In the genomic region with DNA sequence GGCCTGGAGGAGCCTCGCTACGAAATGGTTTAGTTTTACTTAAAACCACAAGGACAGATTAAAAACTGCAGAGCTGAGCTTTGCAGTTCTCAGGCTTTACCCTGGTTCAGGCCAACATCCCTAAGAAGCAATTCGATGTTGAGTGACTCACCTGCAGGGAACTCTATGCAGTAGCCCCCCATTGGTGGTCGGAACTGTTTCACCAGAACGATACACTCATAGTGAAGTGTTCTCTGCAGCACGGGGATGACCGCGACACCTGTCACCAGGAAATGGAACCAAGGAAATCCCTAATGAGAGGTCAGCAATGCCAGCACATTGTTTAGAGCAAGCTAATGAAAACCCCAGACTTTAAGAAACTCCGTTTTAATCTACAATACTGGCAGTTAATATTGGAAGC, we compare ENCODE assay signal across 1 cellular context.
TF ChIP-seq lines count a peak whose summit lies in the region.

No MANE protein-coding gene starts in this region.

TF ChIP-seq in SK-N-SH treated with all-trans-retinoic acid at 6 μM for 48 hours, 23 proteins besides CTCF, POLR2A, EP300 and RAD21 (continued from another document):
- TF ChIP-seq, protein P1, sequence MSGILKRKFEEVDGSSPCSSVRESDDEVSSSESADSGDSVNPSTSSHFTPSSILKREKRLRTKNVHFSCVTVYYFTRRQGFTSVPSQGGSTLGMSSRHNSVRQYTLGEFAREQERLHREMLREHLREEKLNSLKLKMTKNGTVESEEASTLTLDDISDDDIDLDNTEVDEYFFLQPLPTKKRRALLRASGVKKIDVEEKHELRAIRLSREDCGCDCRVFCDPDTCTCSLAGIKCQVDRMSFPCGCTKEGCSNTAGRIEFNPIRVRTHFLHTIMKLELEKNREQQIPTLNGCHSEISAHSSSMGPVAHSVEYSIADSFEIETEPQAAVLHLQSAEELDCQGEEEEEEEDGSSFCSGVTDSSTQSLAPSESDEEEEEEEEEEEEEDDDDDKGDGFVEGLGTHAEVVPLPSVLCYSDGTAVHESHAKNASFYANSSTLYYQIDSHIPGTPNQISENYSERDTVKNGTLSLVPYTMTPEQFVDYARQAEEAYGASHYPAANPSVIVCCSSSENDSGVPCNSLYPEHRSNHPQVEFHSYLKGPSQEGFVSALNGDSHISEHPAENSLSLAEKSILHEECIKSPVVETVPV (CRISPR knock-in tag; IDR thresholded peaks at IDR 0.05): no peak
- TF ChIP-seq CSDC2 (CRISPR knock-in tag; IDR thresholded peaks at IDR 0.05) (no peak), ZNF8 (CRISPR knock-in tag; IDR thresholded peaks at IDR 0.05) (no peak), RARB (CRISPR knock-in tag; IDR thresholded peaks at IDR 0.05) (no peak), ZNF70 (CRISPR knock-in tag; IDR thresholded peaks at IDR 0.05) (no peak), BACH2 (CRISPR knock-in tag; IDR thresholded peaks at IDR 0.05; ENCODE audit: borderline replicate concordance) (no peak), GLIS3 (CRISPR knock-in tag; IDR thresholded peaks at IDR 0.05) (no peak), ZC3H10 (CRISPR knock-in tag; IDR thresholded peaks at IDR 0.05) (no peak), PPARA (CRISPR knock-in tag; IDR thresholded peaks at IDR 0.05; ENCODE audit: borderline replicate concordance) (no peak), CREB5 (CRISPR knock-in tag; IDR thresholded peaks at IDR 0.05; ENCODE audit: low read depth) (no peak), OSR1 (CRISPR knock-in tag; IDR thresholded peaks at IDR 0.05) (no peak), ARNTL (CRISPR knock-in tag; IDR thresholded peaks at IDR 0.05; ENCODE audit: borderline replicate concordance, low read depth) (no peak)
- TF ChIP-seq, protein P2, sequence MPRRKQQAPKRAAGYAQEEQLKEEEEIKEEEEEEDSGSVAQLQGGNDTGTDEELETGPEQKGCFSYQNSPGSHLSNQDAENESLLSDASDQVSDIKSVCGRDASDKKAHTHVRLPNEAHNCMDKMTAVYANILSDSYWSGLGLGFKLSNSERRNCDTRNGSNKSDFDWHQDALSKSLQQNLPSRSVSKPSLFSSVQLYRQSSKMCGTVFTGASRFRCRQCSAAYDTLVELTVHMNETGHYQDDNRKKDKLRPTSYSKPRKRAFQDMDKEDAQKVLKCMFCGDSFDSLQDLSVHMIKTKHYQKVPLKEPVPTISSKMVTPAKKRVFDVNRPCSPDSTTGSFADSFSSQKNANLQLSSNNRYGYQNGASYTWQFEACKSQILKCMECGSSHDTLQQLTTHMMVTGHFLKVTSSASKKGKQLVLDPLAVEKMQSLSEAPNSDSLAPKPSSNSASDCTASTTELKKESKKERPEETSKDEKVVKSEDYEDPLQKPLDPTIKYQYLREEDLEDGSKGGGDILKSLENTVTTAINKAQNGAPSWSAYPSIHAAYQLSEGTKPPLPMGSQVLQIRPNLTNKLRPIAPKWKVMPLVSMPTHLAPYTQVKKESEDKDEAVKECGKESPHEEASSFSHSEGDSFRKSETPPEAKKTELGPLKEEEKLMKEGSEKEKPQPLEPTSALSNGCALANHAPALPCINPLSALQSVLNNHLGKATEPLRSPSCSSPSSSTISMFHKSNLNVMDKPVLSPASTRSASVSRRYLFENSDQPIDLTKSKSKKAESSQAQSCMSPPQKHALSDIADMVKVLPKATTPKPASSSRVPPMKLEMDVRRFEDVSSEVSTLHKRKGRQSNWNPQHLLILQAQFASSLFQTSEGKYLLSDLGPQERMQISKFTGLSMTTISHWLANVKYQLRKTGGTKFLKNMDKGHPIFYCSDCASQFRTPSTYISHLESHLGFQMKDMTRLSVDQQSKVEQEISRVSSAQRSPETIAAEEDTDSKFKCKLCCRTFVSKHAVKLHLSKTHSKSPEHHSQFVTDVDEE (CRISPR knock-in tag; IDR thresholded peaks at IDR 0.05): no peak
